Comparison of ENCODE assay signal across 13 cellular contexts in the genomic region with DNA sequence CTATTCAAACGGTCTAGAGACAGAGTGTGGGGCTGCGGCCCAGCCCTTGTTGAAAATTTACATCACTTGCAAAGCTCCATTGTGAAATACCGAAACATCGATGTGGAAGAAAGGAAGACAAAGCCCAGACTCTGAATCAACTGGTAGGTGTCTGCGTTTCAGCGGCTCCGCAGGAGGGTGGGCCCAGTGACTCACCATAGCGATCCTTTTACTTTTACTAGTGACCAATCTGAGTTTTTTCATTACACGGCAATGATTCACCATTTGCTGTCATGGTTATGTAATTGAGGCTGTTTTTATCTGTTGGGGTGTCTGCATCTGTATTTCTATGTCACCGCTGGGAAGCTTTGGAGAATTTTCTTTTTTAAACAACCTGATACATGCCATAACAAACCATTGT.
DNase-seq lines count a peak whose midpoint lies in the region; FAIRE-seq and TF ChIP-seq lines count a peak whose summit lies in the region.
"Had no signal": no experiment of that assay in that cellular context is flagged by ENCODE, and none has a peak within 500 bp of the region (broad histone marks: within the 10 kb centered on the region; RNA-seq: fewer than 3 reads in every experiment).

No MANE protein-coding gene starts in this region.

- H3K79me2 ChIP-seq in astrocyte (ENCODE audit: insufficient read depth, low read length) = no peaks in the 10 kb centered on the region

- H3K9me3 ChIP-seq in astrocyte (ENCODE audit: insufficient read depth, low read depth, low read length) (peaks cover 10% of the 10 kb centered on the region), mesenchymal stem cell (ENCODE audit: control insufficient read depth, low read length) (peaks cover 49% of the 10 kb centered on the region), prostate gland (no peaks in the 10 kb centered on the region)

- no peak overlapping the region for H3K4me3 ChIP-seq in astrocyte (ENCODE audit: insufficient read depth, low read depth, low read length)
- no peak overlapping the region for H3K4me3 ChIP-seq in mesenchymal stem cell (ENCODE audit: insufficient read depth in 1 of 2, low read depth in 1 of 2, low read length in 2 of 2)
- no peak overlapping the region for H3K4me3 ChIP-seq in prostate gland
- H3K4me3 ChIP-seq: skin epidermis had no signal

- no peak overlapping the region for H3K4ac ChIP-seq in mesenchymal stem cell (ENCODE audit: low read depth in 1 of 2, low read length in 2 of 2)

- H3K4me2 ChIP-seq in astrocyte (ENCODE audit: low read length) = peak overlapping the region; percentile 73
- H3K4me2 ChIP-seq in mesenchymal stem cell (ENCODE audit: low read length, poor library complexity, severe bottlenecking) = peak overlapping the region; percentile 17

- H3K79me1 ChIP-seq in mesenchymal stem cell (replicated peaks; ENCODE audit: low read length, poor library complexity, severe bottlenecking) = no peaks in the 10 kb centered on the region

- H3K36me3 ChIP-seq in astrocyte (ENCODE audit: insufficient read depth, low read length) (no peaks in the 10 kb centered on the region), mesenchymal stem cell (ENCODE audit: control insufficient read depth in 1 of 2, insufficient read depth in 2 of 2, low read depth in 1 of 2, low read length in 2 of 2) (no peaks in the 10 kb centered on the region), prostate gland (no peaks in the 10 kb centered on the region)

- no peaks in the 10 kb centered on the region for H3K36me3 Mint-ChIP-seq in astrocyte (ENCODE audit: low read depth, unreplicated experiment)

- no peak overlapping the region for H3K18ac ChIP-seq in mesenchymal stem cell (ENCODE audit: low read depth in 1 of 2, low read length in 2 of 2)

- H3K9me3 Mint-ChIP-seq in astrocyte (ENCODE audit: unreplicated experiment) = peaks cover 17% of the 10 kb centered on the region

- H3K9ac ChIP-seq in astrocyte (ENCODE audit: low read length) (peak overlapping the region; percentile 63), mesenchymal stem cell (ENCODE audit: low read length) (no peak overlapping the region)

- TF ChIP-seq CTCF in astrocyte (IDR thresholded peaks at IDR 0.05; ENCODE audit: insufficient read depth, low read depth, low read length) = no peak
- no peak for TF ChIP-seq CTCF in prostate gland (IDR thresholded peaks at IDR 0.05)

- H2BK5ac ChIP-seq in mesenchymal stem cell (ENCODE audit: low read depth, low read length, poor library complexity, severe bottlenecking) = no peak overlapping the region

- H2BK120ac ChIP-seq in mesenchymal stem cell (ENCODE audit: low read depth, low read length) = no peak overlapping the region

- H3K4me3 Mint-ChIP-seq in astrocyte (ENCODE audit: unreplicated experiment) = peak overlapping the region; percentile 2
- H3K4me3 Mint-ChIP-seq: stimulated activated memory B cell treated with anti-CD40 and anti-IgM and Interleukin-4, amounts not matched to agents 10 μg/mL and 1 μg/mL and 100 μg/mL, for 72 hours; T-helper 1 cell treated with Interleukin-12 subunit alpha and Interleukin-12 subunit beta and Interleukin-4 antibody, amounts not matched to agents 30 μg/mL and 1 μg/mL, for 36 hours had no signal

- no peaks in the 10 kb centered on the region for H3K27me3 Mint-ChIP-seq in astrocyte (ENCODE audit: low read depth, unreplicated experiment)
- H3K27me3 Mint-ChIP-seq: stimulated activated memory B cell treated with anti-CD40 and anti-IgM and Interleukin-4, amounts not matched to agents 10 μg/mL and 1 μg/mL and 100 μg/mL, for 72 hours had no signal

- no peak overlapping the region for H2BK15ac ChIP-seq in mesenchymal stem cell (ENCODE audit: low read depth, poor library complexity, severe bottlenecking)

- no peak overlapping the region for H3K14ac ChIP-seq in mesenchymal stem cell (ENCODE audit: low read length in 2 of 2)

- FAIRE-seq in astrocyte (lab: Jason Lieb, UNC) = peak; percentile 74

- DNase-seq in EH (ENCODE audit: low read depth) (peak; percentile 96), LoVo (ENCODE audit: low spot score) (peak; percentile 66), astrocyte (ENCODE audit: low read depth) (peak; percentile 97), mesenchymal stem cell (peak; percentile 43), prostate gland (ENCODE audit: low spot score) (no peak), SHP77 treated with DMSO at 0.1 percent for 48 hours (lab: John Stamatoyannopoulos, UW) (no peak), putamen (ENCODE audit: low spot score) (no peak), NCI-H2196 (lab: John Stamatoyannopoulos, UW; ENCODE audit: unreplicated experiment) (no peak)
- DNase-seq: cerebellar nuclear complex, DMS53 had no signal

- no peak overlapping the region for H2AK5ac ChIP-seq in mesenchymal stem cell (ENCODE audit: low read length, severe bottlenecking)

- peaks cover 5% of the 10 kb centered on the region for H3K4me1 Mint-ChIP-seq in astrocyte (ENCODE audit: low read depth, unreplicated experiment)
- H3K4me1 Mint-ChIP-seq: stimulated activated memory B cell treated with anti-CD40 and anti-IgM and Interleukin-4, amounts not matched to agents 10 μg/mL and 1 μg/mL and 100 μg/mL, for 72 hours had no signal

- TF ChIP-seq POLR2A in prostate gland (IDR thresholded peaks at IDR 0.05) = no peak

- H4K91ac ChIP-seq in mesenchymal stem cell (ENCODE audit: low read length) = no peak overlapping the region

- H4K20me1 ChIP-seq in astrocyte (ENCODE audit: insufficient read depth, low read length) = no peaks in the 10 kb centered on the region

- H2AFZ ChIP-seq in astrocyte (ENCODE audit: low read depth, low read length) (peak overlapping the region; percentile 57), mesenchymal stem cell (ENCODE audit: low read depth, low read length) (no peak overlapping the region)

- no peaks in the 10 kb centered on the region for H3K27me3 ChIP-seq in astrocyte (ENCODE audit: insufficient read depth, low read length)
- no peaks in the 10 kb centered on the region for H3K27me3 ChIP-seq in mesenchymal stem cell (ENCODE audit: control insufficient read depth in 1 of 2, insufficient read depth in 1 of 2, low read length in 2 of 2)
- no peaks in the 10 kb centered on the region for H3K27me3 ChIP-seq in prostate gland (replicated peaks; ENCODE audit: insufficient read depth)

- H3K4me1 ChIP-seq in astrocyte (ENCODE audit: insufficient read depth, low read length) = peaks cover 9% of the 10 kb centered on the region
- no peaks in the 10 kb centered on the region for H3K4me1 ChIP-seq in mesenchymal stem cell (ENCODE audit: control insufficient read depth, insufficient read depth, low read depth, low read length)
- H3K4me1 ChIP-seq in prostate gland (replicated peaks) = no peaks in the 10 kb centered on the region

- peak overlapping the region; percentile 91 for H3K27ac ChIP-seq in astrocyte (ENCODE audit: low read depth, low read length)
- H3K27ac ChIP-seq in mesenchymal stem cell (ENCODE audit: low read length, poor library complexity, severe bottlenecking) = peak overlapping the region; percentile 36
- H3K27ac ChIP-seq in prostate gland = no peak overlapping the region

- WGBS in mesenchymal stem cell = 73% methylated on average over 8 of the region's 10 CpGs
- 96% methylated on average over 10 of the region's 10 CpGs for WGBS in prostate gland

- H3K23ac ChIP-seq in mesenchymal stem cell (ENCODE audit: low read length in 2 of 2) = no peak overlapping the region

- H3K27ac Mint-ChIP-seq in astrocyte (ENCODE audit: unreplicated experiment) = peak overlapping the region; percentile 89
- H3K27ac Mint-ChIP-seq: stimulated activated memory B cell treated with anti-CD40 and anti-IgM and Interleukin-4, amounts not matched to agents 10 μg/mL and 1 μg/mL and 100 μg/mL, for 72 hours; T-helper 1 cell treated with Interleukin-12 subunit alpha and Interleukin-12 subunit beta and Interleukin-4 antibody, amounts not matched to agents 30 μg/mL and 1 μg/mL, for 36 hours had no signal

- intact Hi-C loops in prostate gland (cut with DNase I) = no loop called here

- H2BK12ac ChIP-seq in mesenchymal stem cell (ENCODE audit: low read length in 2 of 2) = no peak overlapping the region

- no peak overlapping the region for H4K8ac ChIP-seq in mesenchymal stem cell (ENCODE audit: low read length)

Comparison
In these comparisons a context has a peak if more than half of its experiments do, and no peak if none do; other contexts are left out.
1. DNase-seq: peak in EH (single experiment), LoVo (single experiment), astrocyte (single experiment) and mesenchymal stem cell (single experiment); none in prostate gland (single experiment), SHP77 treated with DMSO at 0.1 percent for 48 hours (single experiment), putamen (single experiment) and NCI-H2196 (single experiment).
2. H3K27ac ChIP-seq: peak in astrocyte (single experiment) and mesenchymal stem cell (single experiment); none in prostate gland (0 of 2).